In genomic region chr4:73620115-73620792, GRCh38 we compare ENCODE assay signal across 9 cellular contexts. TPM values are rescaled to one million over a fixed set of nuclear protein-coding genes. Genes with fewer than 3 reads are reported as not detected.
A peak's percentile ranks its signal among the peaks of the same experiment; 100 is the strongest.
DNase-seq lines count a peak whose midpoint lies in the region; ATAC-seq and TF ChIP-seq lines count a peak whose summit lies in the region.
"Had no signal": no experiment of that assay in that cellular context is flagged by ENCODE, and none has a peak within 500 bp of the region (broad histone marks: within the 10 kb centered on the region; RNA-seq: fewer than 3 reads in every experiment).

TSS of gene RASSF6 (minus strand) at chr4:73620436. CDS start at chr4:73611795, 8,641 bp downstream.

- in situ Hi-C loops in transverse colon (cut with MboI; ENCODE audit: low pct_ligation_motif_present in 1 of 4, low pct_unique_long_range_greater_than_20kb in 1 of 4, low sequenced_read_pairs in 3 of 4) = no loop called here

- H3K4me1 ChIP-seq in adipocyte (ENCODE audit: control insufficient read depth, insufficient read depth, low read length) (peaks cover 5% of the 10 kb centered on the region), transverse colon (peaks cover 0 to 20% (median 6%) of the 10 kb centered on the region in 4 donors)

- H3K36me3 ChIP-seq in adipocyte (ENCODE audit: control insufficient read depth, insufficient read depth, low read length, severe bottlenecking) = no peaks in the 10 kb centered on the region
- no peaks in the 10 kb centered on the region for H3K36me3 ChIP-seq in transverse colon

- no peak within 1 kb of the TSS for H3K9ac ChIP-seq in adipocyte (ENCODE audit: low read length)

- H3K4me3 ChIP-seq in adipocyte (ENCODE audit: low read length) (peak within 1 kb of the TSS; percentile 68), transverse colon (peak within 1 kb of the TSS; percentile 9 to 56 (median 44))

- no peaks in the 10 kb centered on the region for H3K27me3 ChIP-seq in adipocyte (replicated peaks; ENCODE audit: control insufficient read depth, insufficient read depth, low read length)
- H3K27me3 ChIP-seq in transverse colon = peaks cover 10% of the 10 kb centered on the region

- no peaks in the 10 kb centered on the region for H3K9me3 ChIP-seq in adipocyte (ENCODE audit: control insufficient read depth, low read length)
- no peaks in the 10 kb centered on the region for H3K9me3 ChIP-seq in transverse colon

- peak within 1 kb of the TSS; percentile 45 for H3K27ac ChIP-seq in 22Rv1
- peak within 1 kb of the TSS; percentile 74 to 85 (median 80) for H3K27ac ChIP-seq in transverse colon

- WGBS in transverse colon (ENCODE audit: low coverage in 1 of 2), 2 donors = 4 to 8% methylated on average over 2 to 23 of the region's 24 CpGs

- TF ChIP-seq POLR2A in transverse colon (IDR thresholded peaks at IDR 0.05) = peak; percentile 84

- intact Hi-C loops in transverse colon (cut with DNase I; ENCODE audit: low total_unique reads) = no loop called here

- 0 out of 2 replicates have a peak, but pooled peaks have one; percentile 12 for TF ChIP-seq CTCF in 22Rv1 (IDR thresholded peaks at IDR 0.05)
- TF ChIP-seq CTCF in transverse colon (IDR thresholded peaks at IDR 0.05) = peak in 1 of 5 experiments; percentile 31

- TF ChIP-seq EP300 in transverse colon (IDR thresholded peaks at IDR 0.05; ENCODE audit: low read depth) = no peak

- ATAC-seq in GM18868 (IDR thresholded peaks at IDR 0.05; ENCODE audit: unreplicated experiment) (peak; percentile 84), HG03025 (IDR thresholded peaks at IDR 0.05; ENCODE audit: low FRiP score, unreplicated experiment) (peak; percentile 81), left lobe of liver (peak; percentile 99)

- DNase-seq in NCI-H2171 (lab: John Stamatoyannopoulos, UW) = peak; percentile 21
- DNase-seq in adipocyte (ENCODE audit: low read depth) = no peak
- DNase-seq in left lobe of liver (ENCODE audit: low spot score) = peak; percentile 59
- peak; percentile 87 for DNase-seq in transverse colon
- DNase-seq in middle frontal gyrus (ENCODE audit: extremely low spot score, low spot score) = no peak

RNA-seq across cellular contexts. Expression of gene RASSF6, which starts in this region (rescaled TPM):
- total RNA-seq in left lobe of liver (0.23 TPM), transverse colon (10 to 100 TPM; 30.7 to 49.4 (median 41.1) TPM)
- total RNA-seq: myocyte had no signal

Comparison
In these comparisons a context has a peak if more than half of its experiments do, and no peak if none do; other contexts are left out.
1. RNA of gene RASSF6 (total RNA-seq): 30.7 to 49.4 TPM in transverse colon; 0.23 TPM in left lobe of liver (single experiment); every median in the first group is over 10 times any median in the second.
2. Peak in DNase-seq and ATAC-seq in left lobe of liver; RNA of the gene not detected or under 1 TPM.
3. DNase-seq: peak in NCI-H2171 (single experiment) and transverse colon (single experiment); none in adipocyte (single experiment) and middle frontal gyrus (single experiment).
4. Peak in every context shown above with its lines, with median percentiles within 50 percentile points of each other: ATAC-seq.